12 cellular contexts compared by ENCODE assay signal in the genomic region with DNA sequence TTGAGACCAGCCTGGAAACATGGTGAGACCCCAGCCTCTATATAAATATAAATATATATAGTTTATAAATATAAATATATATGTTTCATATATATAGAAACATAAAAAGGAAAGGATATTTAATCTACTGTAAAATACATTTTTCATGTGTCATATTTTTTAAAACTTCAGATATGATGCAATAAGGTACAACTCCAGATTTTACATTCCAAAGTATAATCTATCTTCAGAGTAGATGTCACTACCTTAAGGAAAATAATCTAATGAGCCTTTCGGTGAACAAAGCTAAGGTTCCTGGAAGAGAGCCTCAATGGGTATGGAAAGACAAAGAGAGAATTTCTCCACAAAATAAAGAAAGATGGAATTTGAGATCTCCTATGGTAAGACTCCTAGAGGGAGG. TPM values are rescaled to one million over a fixed set of nuclear protein-coding genes. Genes with fewer than 3 reads are reported as not detected.
"Had no signal": no experiment of that assay in that cellular context is flagged by ENCODE, and none has a peak within 500 bp of the region (broad histone marks: within the 10 kb centered on the region; RNA-seq: fewer than 3 reads in every experiment).

No MANE protein-coding gene starts in this region.

- H3K4me2 ChIP-seq: GM23338 had no signal

- H3K36me3 ChIP-seq: HAP-1 had no signal

- FAIRE-seq: H1, H54 had no signal

- ATAC-seq: GM23338, HCT116 had no signal

- H3K9ac ChIP-seq: GM23248 had no signal

- DNase-seq: GM23248, GOT3, H7, H9, HCEC 1CT, HFFc6 had no signal

- H3K4me3 ChIP-seq: GM23248, GM23338, HAP-1 had no signal

- H3K27ac ChIP-seq: GM23248 had no signal

- H2AFZ ChIP-seq: GM23248 had no signal

RNA-seq across cellular contexts. Expression of a gene that starts 16.9 kb away (rescaled TPM):
- total RNA-seq: H4 had no signal
